ENCODE assay signal across 21 cellular contexts in the genomic region with DNA sequence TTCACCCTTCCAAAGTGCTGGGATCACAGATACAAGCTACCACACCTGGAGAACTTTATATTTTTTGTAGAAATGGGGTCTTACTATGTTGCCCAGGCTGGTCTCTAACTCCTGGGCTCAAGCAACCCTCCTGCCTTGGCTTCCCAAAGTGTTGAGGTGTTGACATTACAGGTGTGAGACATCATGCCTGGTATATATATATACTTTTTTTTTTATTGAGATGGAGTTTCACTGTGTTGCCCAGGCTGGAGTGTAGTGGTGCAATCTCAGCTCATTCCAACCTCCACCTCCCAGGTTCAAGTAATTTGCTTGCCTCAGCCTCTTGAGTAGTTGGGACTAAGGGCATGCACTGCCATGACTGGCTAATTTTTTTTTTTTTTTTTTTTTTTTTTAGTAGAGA. TPM values are rescaled to one million over a fixed set of nuclear protein-coding genes. Genes with fewer than 3 reads are reported as not detected.
A peak's percentile ranks its signal among the peaks of the same experiment; 100 is the strongest.
DNase-seq lines count a peak whose midpoint lies in the region; ATAC-seq, FAIRE-seq and TF ChIP-seq lines count a peak whose summit lies in the region.
"Had no signal": no experiment of that assay in that cellular context is flagged by ENCODE, and none has a peak within 500 bp of the region (broad histone marks: within the 10 kb centered on the region; RNA-seq: fewer than 3 reads in every experiment).

No MANE protein-coding gene starts in this region.

- in situ Hi-C loops in HepG2 (cut with HindIII; ENCODE audit: extremely low pct_ligation_motif_present, low pct_unique_long_range_greater_than_20kb): no loop called here
- in situ Hi-C loops in transverse colon (cut with MboI; ENCODE audit: low pct_ligation_motif_present in 1 of 4, low pct_unique_long_range_greater_than_20kb in 1 of 4, low sequenced_read_pairs in 3 of 4): loop anchor here in 1 of 4 donors (5.0 kb wide), 1 partner anchor 49 kb away; no protein-coding TSS in a partner anchor
- in situ Hi-C loops in ACHN (cut with HindIII; ENCODE audit: low pct_ligation_motif_present, low pct_unique_long_range_greater_than_20kb, low sequenced_read_pairs): no loop called here

- ATAC-seq in HepG2 (no peak), right lobe of liver (no peak), T-helper 17 cell (no peak)
- no peak for ATAC-seq in naive thymus-derived CD4-positive, alpha-beta T cell
- ATAC-seq: PC-3 had no signal

- H3K27me3 ChIP-seq in HepG2 (ENCODE audit: control insufficient read depth in 1 of 2, insufficient read depth in 2 of 2, low read length in 2 of 2): no peaks in the 10 kb centered on the region; a peak in 1 of 5 replicates
- H3K27me3 ChIP-seq in right lobe of liver: no peaks in the 10 kb centered on the region
- no peaks in the 10 kb centered on the region for H3K27me3 ChIP-seq in naive thymus-derived CD4-positive, alpha-beta T cell (ENCODE audit: control insufficient read depth in 2 of 2, insufficient read depth in 2 of 2, low read length in 2 of 2)
- no peaks in the 10 kb centered on the region for H3K27me3 ChIP-seq in transverse colon

- CTCF ChIA-PET in HepG2 (lab: Yijun Ruan, JAX; ENCODE audit: low intra/inter-chr PET ratio, low total read pairs): no interaction called here
- CTCF ChIA-PET in naive thymus-derived CD4-positive, alpha-beta T cell (lab: Charles Lee): interaction anchor here (0.6 to 2.8 kb wide), 4 partner anchors 9 to 82 kb away, joined by 3 to 19 read pairs (median 4); a partner anchor contains a TSS

- no TSS peak for BruUV-seq in HepG2 (replicated peaks; lab: Mats Ljungman, UMichigan)

- TF ChIP-seq CTCF in HepG2 (CRISPR knock-in tag; IDR thresholded peaks at IDR 0.05) (no peak), right lobe of liver (IDR thresholded peaks at IDR 0.05) (no peak), transverse colon (IDR thresholded peaks at IDR 0.05) (no peak)

- no peak overlapping the region for H3K4me3 ChIP-seq in HepG2 (replicated peaks in 1 of 3; ENCODE audit: insufficient read depth in 1 of 3, low read depth in 2 of 3, low read length in 3 of 3)
- no peak overlapping the region for H3K4me3 ChIP-seq in right lobe of liver
- no peak overlapping the region for H3K4me3 ChIP-seq in naive thymus-derived CD4-positive, alpha-beta T cell (ENCODE audit: low read length)
- no peak overlapping the region for H3K4me3 ChIP-seq in transverse colon
- H3K4me3 ChIP-seq: SJSA1 had no signal

- peaks cover 0 to 2% (median 0%) of the 10 kb centered on the region in 11 donors for H3K9me3 Mint-ChIP-seq in naive thymus-derived CD4-positive, alpha-beta T cell
- H3K9me3 Mint-ChIP-seq: CD8-positive, alpha-beta memory T cell; H9 had no signal

- H3K36me3 Mint-ChIP-seq in T-helper 17 cell (ENCODE audit: low read depth): peaks cover 3% of the 10 kb centered on the region
- H3K36me3 Mint-ChIP-seq in naive thymus-derived CD4-positive, alpha-beta T cell: peaks cover 0 to 20% (median 17%) of the 10 kb centered on the region in 5 donors

- no peak overlapping the region for H3K4me3 Mint-ChIP-seq in T-helper 17 cell
- peak overlapping the region in 7 of 10 donors; percentile 7 to 72 (median 51) for H3K4me3 Mint-ChIP-seq in naive thymus-derived CD4-positive, alpha-beta T cell
- H3K4me3 Mint-ChIP-seq: B cell, H9 had no signal

- no peak for TF ChIP-seq RAD21 in HepG2 (CRISPR knock-in tag; IDR thresholded peaks at IDR 0.05)

- H4K20me1 ChIP-seq in HepG2 (ENCODE audit: insufficient read depth, low read length): no peaks in the 10 kb centered on the region

- TF ChIP-seq EP300 in HepG2 (IDR thresholded peaks at IDR 0.05; ENCODE audit: low read depth in 2 of 2, low read length in 2 of 2): no peak
- no peak for TF ChIP-seq EP300 in HepG2 (CRISPR knock-in tag; IDR thresholded peaks at IDR 0.05; ENCODE audit: borderline replicate concordance)
- no peak for TF ChIP-seq EP300 in transverse colon (IDR thresholded peaks at IDR 0.05; ENCODE audit: low read depth)

- H3K27ac ChIP-seq in HepG2 (ENCODE audit: extremely low read length, insufficient read depth, low read length): no peak overlapping the region
- H3K27ac ChIP-seq in right lobe of liver: no peak overlapping the region
- H3K27ac ChIP-seq in naive thymus-derived CD4-positive, alpha-beta T cell (ENCODE audit: low read depth, low read length): no peak overlapping the region
- no peak overlapping the region for H3K27ac ChIP-seq in transverse colon
- H3K27ac ChIP-seq: HL-60, SJSA1 had no signal

- POLR2A ChIA-PET in HepG2 (lab: Yijun Ruan, JAX): interaction anchor here (1.3 kb wide), 1 partner anchor 81 kb away, joined by 3 read pairs; no protein-coding TSS in a partner anchor
- POLR2A ChIA-PET in naive thymus-derived CD4-positive, alpha-beta T cell (lab: Charles Lee): interaction anchor here (0.6 to 8.2 kb wide), 6 partner anchors 9 to 914 kb away, joined by 3 to 79 read pairs (median 8); no protein-coding TSS in a partner anchor

- DNase-seq in HepG2 (ENCODE audit: low spot score) (no peak), right lobe of liver (no peak), T-helper 17 cell (no peak), transverse colon (no peak), ACHN (no peak)
- no peak for DNase-seq in naive thymus-derived CD4-positive, alpha-beta T cell
- DNase-seq in stimulated activated CD4-positive, alpha-beta T cell treated with anti-CD3 and anti-CD28 coated beads, Interleukin-4, amount 100 ng/mL, for 1 hour: no peak
- DNase-seq: CD8-positive, alpha-beta memory T cell; DMS79; H9; MV-4-11; NCI-H1436; NCI-H2029; NCI-H774; PC-3 had no signal

- no peak overlapping the region for H3K4me2 ChIP-seq in HepG2 (ENCODE audit: low read depth, low read length)

- no peak overlapping the region for H3K9ac ChIP-seq in HepG2 (ENCODE audit: insufficient read depth, low read depth, low read length)

- H3K4me1 Mint-ChIP-seq in T-helper 17 cell: peaks cover 28% of the 10 kb centered on the region
- peaks cover 19 to 64% (median 50%) of the 10 kb centered on the region in 7 donors for H3K4me1 Mint-ChIP-seq in naive thymus-derived CD4-positive, alpha-beta T cell

- no peak for FAIRE-seq in HepG2 (lab: Jason Lieb, UNC)
- FAIRE-seq: D721Med, GM19239, HTR-8/SVneo had no signal

- no peaks in the 10 kb centered on the region for H3K9me3 ChIP-seq in HepG2 (ENCODE audit: low read length)
- no peaks in the 10 kb centered on the region for H3K9me3 ChIP-seq in right lobe of liver
- no peaks in the 10 kb centered on the region for H3K9me3 ChIP-seq in T-helper 17 cell (ENCODE audit: control insufficient read depth, low read length, poor library complexity, severe bottlenecking)
- no peaks in the 10 kb centered on the region for H3K9me3 ChIP-seq in naive thymus-derived CD4-positive, alpha-beta T cell (ENCODE audit: control insufficient read depth in 2 of 3, low read length in 3 of 3)
- no peaks in the 10 kb centered on the region for H3K9me3 ChIP-seq in transverse colon

- peaks cover 10% of the 10 kb centered on the region for H3K4me1 ChIP-seq in HepG2 (ENCODE audit: insufficient read depth, low read length)
- peaks cover 0 to 46% (median 12%) of the 10 kb centered on the region in 4 donors for H3K4me1 ChIP-seq in right lobe of liver
- H3K4me1 ChIP-seq in naive thymus-derived CD4-positive, alpha-beta T cell (ENCODE audit: control insufficient read depth in 2 of 2, insufficient read depth in 2 of 2, low read length in 2 of 2): peaks cover 20 to 42% of the 10 kb centered on the region in 2 donors
- peaks cover 0 to 56% (median 16%) of the 10 kb centered on the region in 4 donors for H3K4me1 ChIP-seq in transverse colon

- H3K27ac Mint-ChIP-seq in T-helper 17 cell: peak overlapping the region; percentile 89
- peak overlapping the region in 5 of 9 donors; percentile 42 to 85 (median 77) for H3K27ac Mint-ChIP-seq in naive thymus-derived CD4-positive, alpha-beta T cell

- no peak for TF ChIP-seq POLR2A in HepG2 (IDR thresholded peaks at IDR 0.05; ENCODE audit: insufficient read depth in 1 of 2, low read depth in 2 of 2, low read length in 2 of 2)
- no peak for TF ChIP-seq POLR2A in right lobe of liver (IDR thresholded peaks at IDR 0.05)
- peak; percentile 12 for TF ChIP-seq POLR2A in transverse colon (IDR thresholded peaks at IDR 0.05)

- intact Hi-C loops in HepG2 (cut with micrococcal nuclease; ENCODE audit: unreplicated experiment): loop anchor here (5.0 kb wide), 1 partner anchor 81 kb away; no protein-coding TSS in a partner anchor
- intact Hi-C loops in right lobe of liver (cut with DNase I): no loop called here
- intact Hi-C loops in naive thymus-derived CD4-positive, alpha-beta T cell (cut with micrococcal nuclease): no loop called here
- intact Hi-C loops in transverse colon (cut with DNase I; ENCODE audit: low total_unique reads): loop anchor here (10.0 kb wide), 1 partner anchor 98 kb away; no protein-coding TSS in a partner anchor

- H3K27me3 Mint-ChIP-seq in T-helper 17 cell: no peaks in the 10 kb centered on the region
- no peaks in the 10 kb centered on the region for H3K27me3 Mint-ChIP-seq in naive thymus-derived CD4-positive, alpha-beta T cell
- H3K27me3 Mint-ChIP-seq: B cell; CD8-positive, alpha-beta memory T cell had no signal

- H3K36me3 ChIP-seq in HepG2 (replicated peaks in 1 of 2; ENCODE audit: control insufficient read depth in 1 of 2, insufficient read depth in 2 of 2, low read length in 2 of 2) (peaks cover 0 to 4% of the 10 kb centered on the region in 2 experiments; a peak in 1 of 5 replicates), right lobe of liver (peaks cover 0 to 41% (median 18%) of the 10 kb centered on the region in 4 donors), transverse colon (peaks cover 0 to 27% (median 6%) of the 10 kb centered on the region in 4 donors)
- peaks cover 0 to 21% (median 3%) of the 10 kb centered on the region in 3 experiments for H3K36me3 ChIP-seq in naive thymus-derived CD4-positive, alpha-beta T cell (ENCODE audit: control insufficient read depth in 2 of 3, insufficient read depth in 3 of 3, low read length in 3 of 3)
- H3K36me3 ChIP-seq: SJSA1 had no signal

- no peak overlapping the region for H2AFZ ChIP-seq in HepG2 (ENCODE audit: low read length)

- H3K79me2 ChIP-seq in HepG2 (ENCODE audit: insufficient read depth, low read length): peaks cover 72% of the 10 kb centered on the region

RNA-seq across cellular contexts. Expression of a gene that starts 5.4 kb away (rescaled TPM):
- total RNA-seq in HepG2 (2016; rRNA removed; fragmentation: Illumina TruSeq; extraction: Trizol): 17.4 and 30.9 TPM in 2 replicates
- 9.1 and 9.8 TPM in 2 replicates for total RNA-seq in HepG2 (2016; cell fraction: cytosol; rRNA removed; fragmentation: Illumina TruSeq; extraction: Trizol; ENCODE audit: low read depth)
- 17.4 and 28.9 TPM in 2 replicates for total RNA-seq in HepG2 (2016; cell fraction: insoluble cytoplasmic fraction; rRNA removed; fragmentation: Illumina TruSeq; extraction: Trizol)
- total RNA-seq in HepG2 (2016; cell fraction: membrane; rRNA removed; fragmentation: Illumina TruSeq; extraction: Trizol): 15.6 and 16.6 TPM in 2 replicates
- 13.7 and 15.0 TPM in 2 replicates for total RNA-seq in HepG2 (2016; cell fraction: nucleus; rRNA removed; fragmentation: Illumina TruSeq; extraction: Trizol)
- 6.9 and 8.0 TPM in 2 replicates for polyA plus RNA-seq in HepG2 (2011; rRNA removed)
- 4.0 and 5.9 TPM in 2 replicates for polyA plus RNA-seq in HepG2 (2011; cell fraction: cytosol; rRNA removed)
- polyA plus RNA-seq in HepG2 (2011; cell fraction: nucleus; rRNA removed): 2.9 and 3.5 TPM in 2 replicates
- 13.9 and 16.1 TPM in 2 replicates for polyA plus RNA-seq in HepG2 (2012)
- polyA plus RNA-seq in HepG2 (2016; cell fraction: cytosol; fragmentation: Illumina TruSeq; extraction: Trizol; ENCODE audit: low read depth): 2.6 and 2.8 TPM in 2 replicates
- polyA plus RNA-seq in HepG2 (2016; cell fraction: insoluble cytoplasmic fraction; fragmentation: Illumina TruSeq; extraction: Trizol; ENCODE audit: low read depth): 46.6 and 52.0 TPM in 2 replicates
- 10.4 and 11.9 TPM in 2 replicates for polyA plus RNA-seq in HepG2 (2016; cell fraction: membrane; fragmentation: Illumina TruSeq; extraction: Trizol; ENCODE audit: low read depth)
- 24.1 and 24.8 TPM in 2 replicates for polyA plus RNA-seq in HepG2 (2016; cell fraction: nucleus; fragmentation: Illumina TruSeq; extraction: Trizol; ENCODE audit: insufficient read depth, low read depth)
- 4.5 and 8.4 TPM in 2 replicates for polyA minus RNA-seq in HepG2 (2011; rRNA and poly(A)+ RNA removed; ENCODE audit: low replicate concordance)
- polyA minus RNA-seq in HepG2 (2011; cell fraction: cytosol; rRNA and poly(A)+ RNA removed): 6.9 and 7.1 TPM in 2 replicates
- polyA minus RNA-seq in HepG2 (2011; cell fraction: nucleus; rRNA and poly(A)+ RNA removed): 7.6 and 10.1 TPM in 2 replicates
- total RNA-seq in right lobe of liver: 100 to 1,000 TPM in 5 of 6 experiments, 10 to 100 TPM in 1; 36.1 to 387 (median 111) TPM
- 10 to 100 TPM; 53.3 to 60.8 TPM for total RNA-seq in T-helper 17 cell
- 10 to 100 TPM; 56.7 to 83.3 (median 79.4) TPM for total RNA-seq in naive thymus-derived CD4-positive, alpha-beta T cell
- 100 to 1,000 TPM; 101 to 324 TPM for polyA plus RNA-seq in naive thymus-derived CD4-positive, alpha-beta T cell
- 100 to 1,000 TPM in 3 of 4 donors, 10 to 100 TPM in 1; 82.8 to 299 (median 254) TPM for total RNA-seq in transverse colon

RNA-seq across cellular contexts. Expression of a gene that starts 53.6 kb away (rescaled TPM):
- total RNA-seq in HepG2 (2016; rRNA removed; fragmentation: Illumina TruSeq; extraction: Trizol): not detected in 2 replicates
- total RNA-seq in HepG2 (2016; cell fraction: cytosol; rRNA removed; fragmentation: Illumina TruSeq; extraction: Trizol; ENCODE audit: low read depth): not detected in 2 replicates
- 0.17 TPM in 1 of 2 replicates, not detected in the other for total RNA-seq in HepG2 (2016; cell fraction: insoluble cytoplasmic fraction; rRNA removed; fragmentation: Illumina TruSeq; extraction: Trizol)
- total RNA-seq in HepG2 (2016; cell fraction: membrane; rRNA removed; fragmentation: Illumina TruSeq; extraction: Trizol): not detected in 2 replicates
- total RNA-seq in HepG2 (2016; cell fraction: nucleus; rRNA removed; fragmentation: Illumina TruSeq; extraction: Trizol): not detected in 2 replicates
- polyA plus RNA-seq in HepG2 (2011; rRNA removed): 1.3 and 1.4 TPM in 2 replicates
- 0.71 and 1.0 TPM in 2 replicates for polyA plus RNA-seq in HepG2 (2011; cell fraction: cytosol; rRNA removed)
- 4.4 and 4.7 TPM in 2 replicates for polyA plus RNA-seq in HepG2 (2011; cell fraction: nucleus; rRNA removed)
- polyA plus RNA-seq in HepG2 (2012): 0.15 and 0.76 TPM in 2 replicates
- polyA plus RNA-seq in HepG2 (2016; cell fraction: cytosol; fragmentation: Illumina TruSeq; extraction: Trizol; ENCODE audit: low read depth): 0.15 TPM in 1 of 2 replicates, not detected in the other
- not detected in 2 replicates for polyA plus RNA-seq in HepG2 (2016; cell fraction: insoluble cytoplasmic fraction; fragmentation: Illumina TruSeq; extraction: Trizol; ENCODE audit: low read depth)
- not detected in 2 replicates for polyA plus RNA-seq in HepG2 (2016; cell fraction: membrane; fragmentation: Illumina TruSeq; extraction: Trizol; ENCODE audit: low read depth)
- polyA plus RNA-seq in HepG2 (2016; cell fraction: nucleus; fragmentation: Illumina TruSeq; extraction: Trizol; ENCODE audit: insufficient read depth, low read depth): 0.47 TPM in 1 of 2 replicates, not detected in the other
- polyA minus RNA-seq in HepG2 (2011; rRNA and poly(A)+ RNA removed; ENCODE audit: low replicate concordance): 0.21 and 0.38 TPM in 2 replicates
- not detected in 2 replicates for polyA minus RNA-seq in HepG2 (2011; cell fraction: cytosol; rRNA and poly(A)+ RNA removed)
- 1.2 TPM in 1 of 2 replicates, not detected in the other for polyA minus RNA-seq in HepG2 (2011; cell fraction: nucleus; rRNA and poly(A)+ RNA removed)
- 1 to 10 TPM in 3 of 6 experiments, under 1 TPM in 3; 0.22 to 4.4 (median 0.92) TPM for total RNA-seq in right lobe of liver
- total RNA-seq in T-helper 17 cell: 1 to 10 TPM in 1 of 2 donors, under 1 TPM in 1; 0.78 to 1.2 TPM
- total RNA-seq in naive thymus-derived CD4-positive, alpha-beta T cell: 1 to 10 TPM in 4 of 5 experiments, under 1 TPM in 1; 0.78 to 1.8 (median 1.4) TPM
- 1 to 10 TPM; 1.0 to 1.2 TPM for polyA plus RNA-seq in naive thymus-derived CD4-positive, alpha-beta T cell
- 1 to 10 TPM in 1 of 4 donors, under 1 TPM in 1, not detected in 2; 0.68 to 1.5 TPM for total RNA-seq in transverse colon
- total RNA-seq: PC-3, SJSA1 had no signal

Comparison
In these comparisons a context has a peak if more than half of its experiments do, and no peak if none do; other contexts are left out.
1. intact Hi-C loops: an anchor here in HepG2 (5.0 kb wide) and transverse colon (10.0 kb wide); none called in right lobe of liver and naive thymus-derived CD4-positive, alpha-beta T cell.